Comparison of ENCODE assay signal across 8 cellular contexts in the genomic region with DNA sequence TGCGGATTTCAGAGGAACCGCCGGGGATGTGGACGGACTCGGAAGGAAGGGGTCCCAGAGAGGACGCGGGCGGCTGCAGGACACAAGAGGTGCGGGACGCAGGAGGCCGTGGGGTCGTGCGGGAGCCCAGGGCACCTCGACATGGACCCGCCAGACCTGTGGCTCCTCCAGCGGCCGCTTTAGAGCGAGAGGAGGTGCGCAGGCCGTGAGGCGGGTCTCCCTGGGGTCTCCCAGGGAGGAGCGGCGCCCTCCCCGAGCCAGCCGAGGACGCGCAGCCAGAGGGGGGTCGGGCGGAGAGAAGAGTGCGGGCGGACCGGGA. TPM values are rescaled to one million over a fixed set of nuclear protein-coding genes. Genes with fewer than 3 reads are reported as not detected.
DNase-seq lines count a peak whose midpoint lies in the region; ATAC-seq, FAIRE-seq and TF ChIP-seq lines count a peak whose summit lies in the region.

No MANE protein-coding gene starts in this region.

- BruUV-seq in GM12878 (replicated peaks; lab: Mats Ljungman, UMichigan): TSS peak; percentile 83

- no peaks in the 10 kb centered on the region for H3K79me2 ChIP-seq in GM12878 (ENCODE audit: control insufficient read depth, insufficient read depth, low read length)

- H3K4me3 ChIP-seq in GM12878 (peak overlapping the region; percentile 75), lower lobe of right lung (peak overlapping the region; percentile 85), urinary bladder (ENCODE audit: low read depth, low read length) (peak overlapping the region; percentile 62)

- TF ChIP-seq RAD21 in GM12878 (IDR thresholded peaks at IDR 0.05; ENCODE audit: insufficient read depth, low read depth, low read length): no peak

- FAIRE-seq in GM12878 (lab: Jason Lieb, UNC): no peak

- in situ Hi-C loops in GM12878 (cut with MboI): no loop called here

- no peak for DNase-seq in T-helper 1 cell
- DNase-seq in HK-2 (ENCODE audit: unreplicated experiment): peak; percentile 30
- no peak for DNase-seq in GM12878 (ENCODE audit: low read depth, low spot score)
- DNase-seq in lower lobe of right lung: peak; percentile 62
- no peak for DNase-seq in AG08395 (ENCODE audit: low spot score)
- DNase-seq in UCSD-AML1 (lab: John Stamatoyannopoulos, UW; ENCODE audit: unreplicated experiment): no peak

- no peaks in the 10 kb centered on the region for H4K20me1 ChIP-seq in GM12878 (ENCODE audit: control insufficient read depth, insufficient read depth)

- H3K4me1 ChIP-seq in GM12878 (ENCODE audit: control insufficient read depth, insufficient read depth, low read length) (peaks cover 6% of the 10 kb centered on the region), lower lobe of right lung (peaks cover 20% of the 10 kb centered on the region), urinary bladder (ENCODE audit: insufficient read depth) (no peaks in the 10 kb centered on the region)

- peak overlapping the region; percentile 87 for H3K27ac Mint-ChIP-seq in T-helper 1 cell treated with Interleukin-12 subunit alpha and Interleukin-12 subunit beta and Interleukin-4 antibody, amounts not matched to agents 30 μg/mL and 1 μg/mL, for 36 hours

- H3K36me3 ChIP-seq in GM12878 (ENCODE audit: control insufficient read depth in 2 of 2, insufficient read depth in 2 of 2, low read length in 1 of 2) (no peaks in the 10 kb centered on the region), lower lobe of right lung (peaks cover under 1% of the 10 kb centered on the region), urinary bladder (ENCODE audit: insufficient read depth) (no peaks in the 10 kb centered on the region)

- H3K36me3 Mint-ChIP-seq in T-helper 1 cell treated with Interleukin-12 subunit alpha and Interleukin-12 subunit beta and Interleukin-4 antibody, amounts not matched to agents 30 μg/mL and 1 μg/mL, for 36 hours (ENCODE audit: low read depth): no peaks in the 10 kb centered on the region

- H3K4me1 Mint-ChIP-seq in T-helper 1 cell treated with Interleukin-12 subunit alpha and Interleukin-12 subunit beta and Interleukin-4 antibody, amounts not matched to agents 30 μg/mL and 1 μg/mL, for 36 hours (ENCODE audit: low read depth): peaks cover 24% of the 10 kb centered on the region

- no peaks in the 10 kb centered on the region for H3K9me3 Mint-ChIP-seq in T-helper 1 cell treated with Interleukin-12 subunit alpha and Interleukin-12 subunit beta and Interleukin-4 antibody, amounts not matched to agents 30 μg/mL and 1 μg/mL, for 36 hours

- CTCF ChIA-PET in GM12878 (lab: Yijun Ruan, JAX): interaction anchor here (3.2 to 4.3 kb wide), 3 partner anchors 15 to 37 kb away, joined by 20 to 29 read pairs (median 20); no protein-coding TSS in a partner anchor

- H3K27ac ChIP-seq in GM12878 (ENCODE audit: control insufficient read depth, insufficient read depth): peak overlapping the region; percentile 63; the same call in 1 of the 2 replicates
- peak overlapping the region; percentile 90 for H3K27ac ChIP-seq in lower lobe of right lung
- H3K27ac ChIP-seq in urinary bladder (ENCODE audit: low read depth): peak overlapping the region; percentile 88

- TF ChIP-seq CTCF in GM12878 (IDR thresholded peaks at IDR 0.05 in 2 of 3, conservative IDR thresholded peaks at IDR 0.05 in 1 of 3; ENCODE audit: control insufficient read depth in 2 of 3, extremely low read depth in 1 of 3, insufficient read depth in 1 of 3, low read depth in 3 of 3, low read length in 3 of 3) (no peak), lower lobe of right lung (IDR thresholded peaks at IDR 0.05) (no peak)

- no peak; the same call in none of the 3 replicates for ATAC-seq in GM12878
- ATAC-seq in lower lobe of right lung: no peak

- H3K27me3 Mint-ChIP-seq in T-helper 1 cell treated with Interleukin-12 subunit alpha and Interleukin-12 subunit beta and Interleukin-4 antibody, amounts not matched to agents 30 μg/mL and 1 μg/mL, for 36 hours (ENCODE audit: low read depth): no peaks in the 10 kb centered on the region

- no peaks in the 10 kb centered on the region for H3K9me3 ChIP-seq in GM12878 (replicated peaks; ENCODE audit: control insufficient read depth, insufficient read depth, low read length)
- H3K9me3 ChIP-seq in lower lobe of right lung: no peaks in the 10 kb centered on the region

- intact Hi-C loops in GM12878 (cut with micrococcal nuclease; ENCODE audit: unreplicated experiment) (loop anchor here (2.0 to 5.0 kb wide), 4 partner anchors 14 to 77 kb away; a partner anchor contains a TSS), lower lobe of right lung (cut with DNase I) (no loop called here)

- 0 out of 2 replicates have a peak, but pooled peaks have one; percentile 13 for TF ChIP-seq POLR2A in GM12878 (IDR thresholded peaks at IDR 0.05; ENCODE audit: low read depth, low read length)

- peak overlapping the region; percentile 84 for H3K4me2 ChIP-seq in GM12878 (ENCODE audit: control insufficient read depth, insufficient read depth)

- RAD21 ChIA-PET in GM12878 (lab: Charles Lee; ENCODE audit: unreplicated experiment): interaction anchor here (1.0 to 1.2 kb wide), 3 partner anchors 22 to 65 kb away, joined by 3 to 6 read pairs (median 3); no protein-coding TSS in a partner anchor

- H3K9ac ChIP-seq in GM12878 (ENCODE audit: control insufficient read depth, insufficient read depth, low read length): peak overlapping the region; percentile 76

- 0% methylated on average over 31 of the region's 32 CpGs for WGBS in GM12878 (ENCODE audit: insufficient coverage, insufficient replicate concordance, low lambda C conversion rate, missing lambda C conversion rate)
- WGBS in urinary bladder: 0% methylated on average over 32 of the region's 32 CpGs

- H3K27me3 ChIP-seq in GM12878 (replicated peaks in 1 of 2; ENCODE audit: control insufficient read depth in 2 of 2, insufficient read depth in 2 of 2, low read length in 1 of 2): no peaks in the 10 kb centered on the region
- no peaks in the 10 kb centered on the region for H3K27me3 ChIP-seq in lower lobe of right lung (ENCODE audit: low read depth)

- no peak for TF ChIP-seq EP300 in GM12878 (IDR thresholded peaks at IDR 0.05; ENCODE audit: borderline replicate concordance in 1 of 2, control insufficient read depth in 1 of 2, low read depth in 2 of 2, low read length in 2 of 2)

- H2AFZ ChIP-seq in GM12878 (ENCODE audit: control insufficient read depth, low read depth, low read length): peak overlapping the region; percentile 92

- POLR2A ChIA-PET in GM12878 (lab: Charles Lee): interaction anchor here (0.6 to 2.6 kb wide), 3 partner anchors 22 to 61 kb away, joined by 3 to 12 read pairs (median 3); a partner anchor contains a TSS

- H3K4me3 Mint-ChIP-seq in T-helper 1 cell treated with Interleukin-12 subunit alpha and Interleukin-12 subunit beta and Interleukin-4 antibody, amounts not matched to agents 30 μg/mL and 1 μg/mL, for 36 hours: peak overlapping the region; percentile 91

- SMC1A ChIA-PET in GM12878 (lab: Charles Lee; ENCODE audit: uncharacterized antibody, unreplicated experiment): no interaction called here

RNA-seq across cellular contexts. Expression of a gene that starts 6.8 kb away (rescaled TPM):
- 40.3 and 43.6 TPM in 2 replicates for total RNA-seq in GM12878 (2013; cell fraction: nucleolus; rRNA removed)
- 15.0 and 19.7 TPM in 2 replicates for total RNA-seq in GM12878 (2014; rRNA removed)
- 6.6 and 7.9 TPM in 2 replicates for total RNA-seq in GM12878 (2014; rRNA removed; fragmentation: Illumina TruSeq; extraction: Trizol)
- total RNA-seq in GM12878 (2021): 27.8 and 33.8 TPM in 2 replicates
- polyA plus RNA-seq in GM12878 (2011; ENCODE audit: low read depth): 10.7 TPM
- 7.7 and 10.6 TPM in 2 replicates for polyA plus RNA-seq in GM12878 (2011; rRNA removed)
- 21.5 and 28.4 TPM in 2 replicates for polyA plus RNA-seq in GM12878 (2011; cell fraction: cytosol; rRNA removed)
- polyA plus RNA-seq in GM12878 (2011; cell fraction: nucleus; rRNA removed): 55.9 and 70.0 TPM in 2 replicates
- 20.9 and 21.5 TPM in 2 replicates for polyA plus RNA-seq in GM12878 (2012)
- polyA plus RNA-seq in GM12878 (2014; fragmentation: Illumina TruSeq; extraction: Trizol): 1.8 and 10.1 TPM in 2 replicates
- polyA plus RNA-seq in GM12878 (2014; fragmentation: Nextera tagmentation; extraction: Ambion mirVana): under 1 TPM; 0.47 to 0.60 TPM
- 29.1 and 37.9 TPM in 2 replicates for polyA plus RNA-seq in GM12878 (2014; rRNA removed)
- 10 to 100 TPM; 11.8 to 16.7 TPM for polyA plus RNA-seq in GM12878 (2016; fragmentation: Nextera tagmentation; extraction: Ambion mirVana)
- polyA minus RNA-seq in GM12878 (2011; rRNA and poly(A)+ RNA removed): 6.7 and 11.4 TPM in 2 replicates
- 6.5 and 9.9 TPM in 2 replicates for polyA minus RNA-seq in GM12878 (2011; cell fraction: cytosol; rRNA and poly(A)+ RNA removed)
- 7.4 and 18.7 TPM in 2 replicates for polyA minus RNA-seq in GM12878 (2011; cell fraction: nucleus; rRNA and poly(A)+ RNA removed)
- total RNA-seq in lower lobe of right lung: 34.7 TPM
- 11.4 TPM for total RNA-seq in urinary bladder
- 38.0 TPM for polyA plus RNA-seq in urinary bladder

RNA-seq across cellular contexts. Expression of a gene that starts 21.9 kb away (rescaled TPM):
- total RNA-seq in GM12878 (2013; cell fraction: nucleolus; rRNA removed): 10.5 and 11.0 TPM in 2 replicates
- 39.9 and 43.1 TPM in 2 replicates for total RNA-seq in GM12878 (2014; rRNA removed)
- total RNA-seq in GM12878 (2014; rRNA removed; fragmentation: Illumina TruSeq; extraction: Trizol): 9.1 and 11.7 TPM in 2 replicates
- 23.8 and 25.3 TPM in 2 replicates for total RNA-seq in GM12878 (2021)
- polyA plus RNA-seq in GM12878 (2011; ENCODE audit: low read depth): 4.3 TPM
- polyA plus RNA-seq in GM12878 (2011; rRNA removed): 3.0 and 6.2 TPM in 2 replicates
- 11.6 and 18.8 TPM in 2 replicates for polyA plus RNA-seq in GM12878 (2011; cell fraction: cytosol; rRNA removed)
- 11.1 and 12.1 TPM in 2 replicates for polyA plus RNA-seq in GM12878 (2011; cell fraction: nucleus; rRNA removed)
- 14.4 and 14.6 TPM in 2 replicates for polyA plus RNA-seq in GM12878 (2012)
- polyA plus RNA-seq in GM12878 (2014; fragmentation: Illumina TruSeq; extraction: Trizol): 3.5 and 4.3 TPM in 2 replicates
- polyA plus RNA-seq in GM12878 (2014; fragmentation: Nextera tagmentation; extraction: Ambion mirVana): 1 to 10 TPM in 1 of 2 experiments, under 1 TPM in 1; 0.27 to 1.8 TPM
- polyA plus RNA-seq in GM12878 (2014; rRNA removed): 29.2 and 51.0 TPM in 2 replicates
- polyA plus RNA-seq in GM12878 (2016; fragmentation: Nextera tagmentation; extraction: Ambion mirVana): 10 to 100 TPM; 29.5 to 30.2 TPM
- polyA minus RNA-seq in GM12878 (2011; rRNA and poly(A)+ RNA removed): 1.2 and 4.6 TPM in 2 replicates
- polyA minus RNA-seq in GM12878 (2011; cell fraction: cytosol; rRNA and poly(A)+ RNA removed): 5.0 and 9.8 TPM in 2 replicates
- polyA minus RNA-seq in GM12878 (2011; cell fraction: nucleus; rRNA and poly(A)+ RNA removed): 2.4 and 3.5 TPM in 2 replicates
- 27.8 TPM for total RNA-seq in lower lobe of right lung
- 15.6 TPM for total RNA-seq in urinary bladder
- 49.9 TPM for polyA plus RNA-seq in urinary bladder

RNA-seq across cellular contexts. Expression of a gene that starts 46.9 kb away (rescaled TPM):
- total RNA-seq in GM12878 (2013; cell fraction: nucleolus; rRNA removed): not detected in 2 replicates
- not detected in 2 replicates for total RNA-seq in GM12878 (2014; rRNA removed)
- not detected in 2 replicates for total RNA-seq in GM12878 (2014; rRNA removed; fragmentation: Illumina TruSeq; extraction: Trizol)
- total RNA-seq in GM12878 (2021): not detected in 2 replicates
- polyA plus RNA-seq in GM12878 (2011; ENCODE audit: low read depth): not detected
- polyA plus RNA-seq in GM12878 (2011; rRNA removed): not detected in 2 replicates
- not detected in 2 replicates for polyA plus RNA-seq in GM12878 (2011; cell fraction: cytosol; rRNA removed)
- not detected in 2 replicates for polyA plus RNA-seq in GM12878 (2011; cell fraction: nucleus; rRNA removed)
- not detected in 2 replicates for polyA plus RNA-seq in GM12878 (2012)
- polyA plus RNA-seq in GM12878 (2014; fragmentation: Illumina TruSeq; extraction: Trizol): not detected in 2 replicates
- polyA plus RNA-seq in GM12878 (2014; fragmentation: Nextera tagmentation; extraction: Ambion mirVana): not detected
- polyA plus RNA-seq in GM12878 (2014; rRNA removed): not detected in 2 replicates
- not detected for polyA plus RNA-seq in GM12878 (2016; fragmentation: Nextera tagmentation; extraction: Ambion mirVana)
- not detected in 2 replicates for polyA minus RNA-seq in GM12878 (2011; rRNA and poly(A)+ RNA removed)
- polyA minus RNA-seq in GM12878 (2011; cell fraction: cytosol; rRNA and poly(A)+ RNA removed): not detected in 2 replicates
- not detected in 2 replicates for polyA minus RNA-seq in GM12878 (2011; cell fraction: nucleus; rRNA and poly(A)+ RNA removed)
- total RNA-seq in lower lobe of right lung: 15.3 TPM
- total RNA-seq in urinary bladder: 3.0 TPM
- polyA plus RNA-seq in urinary bladder: 5.6 TPM

RNA-seq across cellular contexts. Expression of a gene that starts 59.2 kb away (rescaled TPM):
- 7.1 TPM in 2 replicates for total RNA-seq in GM12878 (2013; cell fraction: nucleolus; rRNA removed)
- total RNA-seq in GM12878 (2014; rRNA removed) (1.3 and 1.8 TPM in 2 replicates), GM12878 (2014; rRNA removed; fragmentation: Illumina TruSeq; extraction: Trizol) (0.14 and 0.18 TPM in 2 replicates), GM12878 (2021) (1.5 TPM in 2 replicates), lower lobe of right lung (not detected), urinary bladder (0.11 TPM)
- polyA plus RNA-seq in GM12878 (2011; ENCODE audit: low read depth): not detected
- polyA plus RNA-seq in GM12878 (2011; rRNA removed) (1.6 and 3.7 TPM in 2 replicates), GM12878 (2014; fragmentation: Illumina TruSeq; extraction: Trizol) (0.06 TPM in 1 of 2 replicates, not detected in the other), GM12878 (2014; fragmentation: Nextera tagmentation; extraction: Ambion mirVana) (not detected), GM12878 (2014; rRNA removed) (1.1 and 1.8 TPM in 2 replicates), GM12878 (2016; fragmentation: Nextera tagmentation; extraction: Ambion mirVana) (under 1 TPM; 0.45 to 0.59 TPM), urinary bladder (not detected)
- 5.4 and 9.9 TPM in 2 replicates for polyA plus RNA-seq in GM12878 (2011; cell fraction: cytosol; rRNA removed)
- polyA plus RNA-seq in GM12878 (2011; cell fraction: nucleus; rRNA removed): 34.9 and 50.5 TPM in 2 replicates
- 0.59 and 0.68 TPM in 2 replicates for polyA plus RNA-seq in GM12878 (2012)
- polyA minus RNA-seq in GM12878 (2011; rRNA and poly(A)+ RNA removed): 0.37 and 1.3 TPM in 2 replicates
- polyA minus RNA-seq in GM12878 (2011; cell fraction: cytosol; rRNA and poly(A)+ RNA removed): 1.5 and 2.8 TPM in 2 replicates
- polyA minus RNA-seq in GM12878 (2011; cell fraction: nucleus; rRNA and poly(A)+ RNA removed): 3.1 and 4.5 TPM in 2 replicates

Comparison
In these comparisons a context has a peak if more than half of its experiments do, and no peak if none do; other contexts are left out.
1. DNase-seq: peak in HK-2 (single experiment) and lower lobe of right lung (single experiment); none in T-helper 1 cell (0 of 5), GM12878 (single experiment), AG08395 (single experiment) and UCSD-AML1 (single experiment).
2. Peak in every context shown above with its lines, with median percentiles within 50 percentile points of each other: H3K27ac ChIP-seq and H3K4me3 ChIP-seq.